Comparison of ENCODE assay signal across 8 cellular contexts in the genomic region with DNA sequence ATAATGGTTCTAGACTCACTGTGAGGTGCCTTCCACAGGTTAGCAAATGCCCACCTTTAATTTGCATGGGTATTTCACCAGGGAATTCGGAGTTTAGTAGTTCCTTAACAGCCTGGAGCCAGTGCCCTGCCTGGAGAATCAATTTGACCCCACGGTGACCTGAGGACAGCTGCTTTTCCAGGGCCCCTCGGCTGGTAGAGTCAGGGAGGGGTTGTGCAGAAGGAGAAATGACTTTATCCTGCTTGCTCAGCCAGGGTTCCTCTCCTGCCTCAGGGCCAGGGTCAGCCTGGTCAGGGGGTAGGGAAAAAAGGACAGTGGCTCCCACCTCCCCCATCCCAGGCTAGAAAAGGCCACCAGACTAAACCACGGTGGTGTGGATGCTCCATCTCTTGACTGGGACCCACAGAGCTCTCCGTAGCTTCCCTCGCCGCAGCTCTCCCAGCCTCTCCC. TPM values are rescaled to one million over a fixed set of nuclear protein-coding genes. Genes with fewer than 3 reads are reported as not detected.
A peak's percentile ranks its signal among the peaks of the same experiment; 100 is the strongest.
DNase-seq lines count a peak whose midpoint lies in the region; ATAC-seq and TF ChIP-seq lines count a peak whose summit lies in the region.

No MANE protein-coding gene starts in this region.

- peak overlapping the region; percentile 86 to 96 (median 93) for H3K27ac ChIP-seq in heart right ventricle
- peak overlapping the region; percentile 53 to 97 (median 89) for H3K27ac ChIP-seq in adrenal gland
- H3K27ac ChIP-seq in right lobe of liver: peak overlapping the region; percentile 23 to 78 (median 66)
- H3K27ac ChIP-seq in upper lobe of left lung: peak overlapping the region; percentile 89 to 93 (median 91)

- 14 to 24% methylated on average over 7 of the region's 7 CpGs for WGBS in heart right ventricle, 2 donors
- 9 to 22% (median 14%) methylated on average over 4 to 7 of the region's 7 CpGs for WGBS in adrenal gland, 4 donors
- 11% methylated on average over 3 of the region's 7 CpGs for WGBS in right lobe of liver (ENCODE audit: insufficient coverage, low coverage, low lambda C conversion rate, missing lambda C conversion rate)
- WGBS in upper lobe of left lung, 2 donors: 15% methylated on average over 4 to 7 of the region's 7 CpGs

- H3K9me3 ChIP-seq in heart right ventricle (no peaks in the 10 kb centered on the region), adrenal gland (replicated peaks in 1 of 3) (no peaks in the 10 kb centered on the region), right lobe of liver (no peaks in the 10 kb centered on the region), upper lobe of left lung (no peaks in the 10 kb centered on the region)

- intact Hi-C loops in heart right ventricle (cut with DNase I): loop anchor here in 8 of 10 donors (1.0 to 10.0 kb wide), 7 partner anchors 34 to 81 kb away; no protein-coding TSS in a partner anchor
- intact Hi-C loops in Right ventricle myocardium inferior (cut with DNase I): loop anchor here (1.0 kb wide), 1 partner anchor 10 kb away; no protein-coding TSS in a partner anchor
- intact Hi-C loops in adrenal gland (cut with DNase I): loop anchor here in 1 of 2 donors (5.0 to 10.0 kb wide), 2 partner anchors 34 to 74 kb away; no protein-coding TSS in a partner anchor
- intact Hi-C loops in right lobe of liver (cut with DNase I): no loop called here

- peak in 6 of 8 donors; percentile 0 to 24 (median 6) for ATAC-seq in heart right ventricle
- ATAC-seq in Right ventricle myocardium inferior: no peak
- peak in 1 of 4 donors; percentile 6 for ATAC-seq in right lobe of liver
- ATAC-seq in upper lobe of left lung (ENCODE audit: low FRiP score in 2 of 2): no peak

- TF ChIP-seq POLR2A in adrenal gland (IDR thresholded peaks at IDR 0.05) (no peak), right lobe of liver (IDR thresholded peaks at IDR 0.05) (no peak), upper lobe of left lung (IDR thresholded peaks at IDR 0.05) (no peak)

- H3K36me3 ChIP-seq in heart right ventricle (peaks cover 0 to 31% (median 5%) of the 10 kb centered on the region in 9 donors), adrenal gland (replicated peaks in 1 of 2) (no peaks in the 10 kb centered on the region), right lobe of liver (no peaks in the 10 kb centered on the region), upper lobe of left lung (peaks cover 0 to 18% (median 0%) of the 10 kb centered on the region in 4 donors)

- H3K4me1 ChIP-seq in heart right ventricle: peaks cover 14 to 69% (median 61%) of the 10 kb centered on the region in 9 donors
- peaks cover 12 to 15% of the 10 kb centered on the region in 2 donors for H3K4me1 ChIP-seq in adrenal gland (replicated peaks in 1 of 2)
- H3K4me1 ChIP-seq in right lobe of liver: peaks cover 0 to 37% (median 15%) of the 10 kb centered on the region in 4 donors
- H3K4me1 ChIP-seq in upper lobe of left lung: peaks cover 55 to 65% (median 60%) of the 10 kb centered on the region in 4 donors

- H3K4me3 ChIP-seq in heart right ventricle (peak overlapping the region in 9 of 10 donors; percentile 46 to 96 (median 63)), adrenal gland (peak overlapping the region in 2 of 4 donors; percentile 42 to 70), right lobe of liver (peak overlapping the region; percentile 42 to 57 (median 49)), upper lobe of left lung (peak overlapping the region in 3 of 4 donors; percentile 46 to 69 (median 64))

- no peaks in the 10 kb centered on the region for H3K27me3 ChIP-seq in heart right ventricle
- no peaks in the 10 kb centered on the region for H3K27me3 ChIP-seq in adrenal gland
- no peaks in the 10 kb centered on the region for H3K27me3 ChIP-seq in right lobe of liver
- no peaks in the 10 kb centered on the region for H3K27me3 ChIP-seq in upper lobe of left lung

- TF ChIP-seq CTCF in heart right ventricle (IDR thresholded peaks at IDR 0.05): no peak
- TF ChIP-seq CTCF in adrenal gland (IDR thresholded peaks at IDR 0.05): no peak
- TF ChIP-seq CTCF in right lobe of liver (IDR thresholded peaks at IDR 0.05): no peak
- TF ChIP-seq CTCF in upper lobe of left lung (IDR thresholded peaks at IDR 0.05): no peak

- TF ChIP-seq EP300 in upper lobe of left lung (IDR thresholded peaks at IDR 0.05): no peak

- DNase-seq in heart right ventricle: no peak
- no peak for DNase-seq in Right ventricle myocardium inferior (ENCODE audit: missing footprints)
- DNase-seq in adrenal gland: peak in 1 of 7 donors; percentile 41
- no peak for DNase-seq in right lobe of liver
- no peak for DNase-seq in upper lobe of left lung
- no peak for DNase-seq in SW480 (ENCODE audit: low spot score)
- no peak for DNase-seq in glomerular visceral epithelial cell (ENCODE audit: extremely low spot score)
- no peak for DNase-seq in DMS79 treated with DMSO at 0.1 percent for 48 hours (lab: John Stamatoyannopoulos, UW)

RNA-seq across cellular contexts. Expression of a gene that starts 12.0 kb away (rescaled TPM):
- total RNA-seq in heart right ventricle (10 to 100 TPM in 8 of 10 donors, 1 to 10 TPM in 2; 6.5 to 24.8 (median 16.6) TPM), Right ventricle myocardium inferior (11.1 TPM), adrenal gland (10 to 100 TPM in 2 of 8 donors, 1 to 10 TPM in 6; 1.9 to 15.9 (median 5.6) TPM), right lobe of liver (1 to 10 TPM; 2.9 to 8.7 (median 4.2) TPM), upper lobe of left lung (10 to 100 TPM in 5 of 6 donors, 1 to 10 TPM in 1; 9.5 to 38.0 (median 13.7) TPM)
- polyA plus RNA-seq in heart right ventricle (10 to 100 TPM in 1 of 2 donors, 1 to 10 TPM in 1; 8.7 to 10.2 TPM), adrenal gland (1 to 10 TPM in 2 of 3 donors, under 1 TPM in 1; 0.66 to 3.9 (median 3.6) TPM)

RNA-seq across cellular contexts. Expression of a gene that starts 12.2 kb away (rescaled TPM):
- total RNA-seq in heart right ventricle (1 to 10 TPM in 7 of 10 donors, under 1 TPM in 3; 0.31 to 4.8 (median 1.7) TPM), Right ventricle myocardium inferior (0.81 TPM), adrenal gland (1 to 10 TPM in 4 of 8 donors, under 1 TPM in 3, not detected in 1; 0.24 to 2.4 (median 1.1) TPM), right lobe of liver (10 to 100 TPM in 2 of 6 experiments, 1 to 10 TPM in 1, under 1 TPM in 3; 0.22 to 11.6 (median 0.97) TPM), upper lobe of left lung (10 to 100 TPM in 1 of 6 donors, 1 to 10 TPM in 5; 2.6 to 11.1 (median 3.4) TPM)
- polyA plus RNA-seq in heart right ventricle (1 to 10 TPM; 1.7 to 7.6 TPM), adrenal gland (1 to 10 TPM in 2 of 3 donors, under 1 TPM in 1; 0.55 to 1.3 (median 1.3) TPM)

RNA-seq across cellular contexts. Expression of a gene that starts 46.9 kb away (rescaled TPM):
- total RNA-seq in heart right ventricle (10 to 100 TPM; 16.0 to 25.0 (median 21.5) TPM), Right ventricle myocardium inferior (20.6 TPM), adrenal gland (10 to 100 TPM; 22.4 to 43.4 (median 35.0) TPM), right lobe of liver (10 to 100 TPM in 5 of 6 experiments, 1 to 10 TPM in 1; 8.4 to 24.7 (median 12.9) TPM), upper lobe of left lung (10 to 100 TPM; 19.9 to 43.2 (median 29.2) TPM)
- polyA plus RNA-seq in heart right ventricle (10 to 100 TPM; 10.5 to 12.2 TPM), adrenal gland (10 to 100 TPM in 1 of 3 donors, 1 to 10 TPM in 2; 8.9 to 16.0 (median 10.0) TPM)

Comparison
In these comparisons a context has a peak if more than half of its experiments do, and no peak if none do; other contexts are left out.
1. ATAC-seq: peak in heart right ventricle (6 of 8); none in Right ventricle myocardium inferior (single experiment) and upper lobe of left lung (0 of 2).
2. intact Hi-C loops: an anchor here in heart right ventricle (1.0 to 10.0 kb wide) and Right ventricle myocardium inferior (1.0 kb wide); none called in right lobe of liver.
3. Peak in every context shown above with its lines, with median percentiles within 50 percentile points of each other: H3K27ac ChIP-seq.